Comparison of ENCODE assay signal across 22 cellular contexts in genomic region chr5:80916661-80917060, GRCh38.
"Had no signal": no experiment of that assay in that cellular context is flagged by ENCODE, and none has a peak within 500 bp of the region (broad histone marks: within the 10 kb centered on the region; RNA-seq: fewer than 3 reads in every experiment).

No MANE protein-coding gene starts in this region.

- ATAC-seq: activated T-cell treated with anti-CD3 and anti-CD28 coated beads, Interleukin-2, amount 50 U/mL, for 72 hours; effector memory CD8-positive, alpha-beta T cell; lower lobe of right lung; naive thymus-derived CD4-positive, alpha-beta T cell had no signal

- H3K4me1 Mint-ChIP-seq: neural progenitor cell had no signal

- H3K27ac Mint-ChIP-seq: activated T-cell treated with anti-CD3 and anti-CD28 coated beads, Interleukin-2, amount 50 U/mL, for 72 hours; effector memory CD8-positive, alpha-beta T cell; naive thymus-derived CD4-positive, alpha-beta T cell; neural progenitor cell; T-helper 1 cell treated with Interleukin-12 subunit alpha and Interleukin-12 subunit beta and Interleukin-4 antibody, amounts not matched to agents 30 μg/mL and 1 μg/mL, for 36 hours had no signal

- H3K27me3 Mint-ChIP-seq: effector memory CD8-positive, alpha-beta T cell had no signal

- H3K4me3 Mint-ChIP-seq: activated T-cell treated with anti-CD3 and anti-CD28 coated beads, Interleukin-2, amount 50 U/mL, for 72 hours; effector memory CD8-positive, alpha-beta T cell; naive thymus-derived CD4-positive, alpha-beta T cell; neural progenitor cell; T-helper 1 cell treated with Interleukin-12 subunit alpha and Interleukin-12 subunit beta and Interleukin-4 antibody, amounts not matched to agents 30 μg/mL and 1 μg/mL, for 36 hours had no signal

- DNase-seq: activated CD4-positive, alpha-beta T cell treated with anti-CD3 and anti-CD28 coated beads for 4 hours; activated CD4-positive, alpha-beta T cell treated with anti-CD3 and anti-CD28 coated beads, Interleukin-2, amount 50 U/mL, for 48 hours; activated CD4-positive, CD25-positive, alpha-beta regulatory T cell; activated effector memory CD4-positive, alpha-beta T cell treated with anti-CD3 and anti-CD28 coated beads, Interleukin-2, amount 50 U/mL, for 16 hours; activated naive CD4-positive, alpha-beta T cell treated with anti-CD3 and anti-CD28 coated beads, Interleukin-2, amount 50 U/mL, for 16 hours; activated T-cell treated with anti-CD3 and anti-CD28 coated beads, Interleukin-2, amount 50 U/mL, for 72 hours; adrenal gland; central memory CD4-positive, alpha-beta T cell; dorsolateral prefrontal cortex; effector memory CD8-positive, alpha-beta T cell; foreskin keratinocyte; kidney; lower lobe of right lung; naive thymus-derived CD4-positive, alpha-beta T cell; stimulated activated CD4-positive, alpha-beta T cell treated with anti-CD3 and anti-CD28 coated beads, Interleukin-2, amount 100 ng/mL, for 48 hours; stimulated activated CD8-positive, alpha-beta memory T cell treated with anti-CD3 and anti-CD28 coated beads, Interleukin-4, amount 100 ng/mL, for 48 hours; stimulated activated naive CD4-positive, alpha-beta T cell; T1000; testis; trophoblast cell had no signal

- H3K9me3 Mint-ChIP-seq: effector memory CD8-positive, alpha-beta T cell; T-helper 1 cell treated with Interleukin-12 subunit alpha and Interleukin-12 subunit beta and Interleukin-4 antibody, amounts not matched to agents 30 μg/mL and 1 μg/mL, for 36 hours had no signal
